8 cellular contexts compared by ENCODE assay signal in the genomic region with DNA sequence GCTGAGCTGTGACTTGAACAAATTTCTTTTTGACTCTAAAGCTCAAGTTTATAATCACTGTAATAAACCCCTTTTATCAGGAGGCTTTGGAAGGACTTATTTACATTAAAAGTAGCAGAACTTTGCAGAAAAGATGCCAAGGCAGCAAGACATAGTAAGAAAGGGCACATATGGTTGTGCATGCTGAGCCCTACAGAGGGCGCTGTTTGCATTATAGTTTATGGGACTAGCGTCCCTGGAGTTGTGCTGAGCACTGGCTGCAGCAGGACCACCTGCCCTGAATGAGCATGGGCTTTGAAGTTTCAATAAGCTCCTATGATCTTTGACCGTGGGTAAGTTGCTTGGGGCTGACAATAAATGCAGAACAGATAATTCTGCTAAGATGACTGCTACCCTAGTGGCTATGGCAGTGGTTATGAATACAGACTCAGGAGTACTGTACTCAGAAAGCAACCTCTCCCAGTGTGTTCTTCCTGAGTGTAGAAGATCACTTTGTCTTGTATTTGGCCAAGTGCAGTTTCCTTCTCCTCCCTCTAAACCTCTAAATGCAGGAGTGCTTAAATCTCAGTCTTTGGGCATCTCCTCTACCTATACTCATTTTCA. TPM values are rescaled to one million over a fixed set of nuclear protein-coding genes. Genes with fewer than 3 reads are reported as not detected.
DNase-seq lines count a peak whose midpoint lies in the region; ATAC-seq, FAIRE-seq and TF ChIP-seq lines count a peak whose summit lies in the region.

No MANE protein-coding gene starts in this region.

- no peaks in the 10 kb centered on the region for H3K79me1 ChIP-seq in IMR-90 (ENCODE audit: low read depth in 1 of 2, low read length in 2 of 2)

- H4K8ac ChIP-seq in IMR-90 (ENCODE audit: low read depth in 2 of 2, low read length in 2 of 2): no peak overlapping the region

- FAIRE-seq in HepG2 (lab: Jason Lieb, UNC): no peak

- H3K4me1 ChIP-seq in IMR-90 (ENCODE audit: control insufficient read depth, insufficient read depth, low read length): no peaks in the 10 kb centered on the region
- peaks cover 64% of the 10 kb centered on the region for H3K4me1 ChIP-seq in HepG2 (ENCODE audit: insufficient read depth, low read length)
- H3K4me1 ChIP-seq in right cardiac atrium (ENCODE audit: control insufficient read depth, insufficient read depth, low read length): no peaks in the 10 kb centered on the region

- WGBS in IMR-90 (ENCODE audit: extremely low coverage in 2 of 2, insufficient read length in 1 of 2), 2 experiments: 8% methylated on average over 2 of the region's 3 CpGs; no CpG with 5 or more reads in 1 of the 2 experiments
- 0% methylated on average over 2 of the region's 3 CpGs for WGBS in HepG2 (ENCODE audit: low lambda C conversion rate)
- WGBS in right cardiac atrium: 33% methylated on average over 3 of the region's 3 CpGs

- TF ChIP-seq POLR2A in IMR-90 (IDR thresholded peaks at IDR 0.05; ENCODE audit: low read depth, low read length) (no peak), HepG2 (IDR thresholded peaks at IDR 0.05; ENCODE audit: insufficient read depth in 1 of 2, low read depth in 2 of 2, low read length in 2 of 2) (no peak)

- H3K9ac ChIP-seq in IMR-90 (ENCODE audit: low read depth, low read length): no peak overlapping the region
- H3K9ac ChIP-seq in HepG2 (ENCODE audit: insufficient read depth, low read depth, low read length): no peak overlapping the region

- H3K56ac ChIP-seq in IMR-90 (ENCODE audit: extremely low read depth, insufficient read depth, low read length): no peak overlapping the region

- DNase-seq in activated CD4-positive, alpha-beta T cell treated with anti-CD3 and anti-CD28 coated beads for 48 hours: peak; percentile 38
- DNase-seq in activated CD4-positive, alpha-beta T cell treated with anti-CD3 and anti-CD28 coated beads for 1 hour: no peak
- DNase-seq in IMR-90 (no peak), HepG2 (ENCODE audit: low spot score) (peak; percentile 62), NCI-H774 (lab: John Stamatoyannopoulos, UW) (no peak), DMS153 treated with DMSO at 0.1 percent for 48 hours (lab: John Stamatoyannopoulos, UW; ENCODE audit: unreplicated experiment) (no peak), right cardiac atrium (no peak)
- DNase-seq in activated T-cell treated with anti-CD3 and anti-CD28 coated beads, Interleukin-2, amount 50 U/mL, for 48 hours: peak; percentile 33 to 50

- H3K27ac ChIP-seq in IMR-90 (ENCODE audit: insufficient read depth, low read length) (no peak overlapping the region), HepG2 (ENCODE audit: extremely low read length, insufficient read depth, low read length) (no peak overlapping the region), right cardiac atrium (ENCODE audit: low read length) (no peak overlapping the region)

- H3K9me3 ChIP-seq in IMR-90 (ENCODE audit: control insufficient read depth, insufficient read depth, low read length) (no peaks in the 10 kb centered on the region), HepG2 (ENCODE audit: low read length) (no peaks in the 10 kb centered on the region), right cardiac atrium (ENCODE audit: control insufficient read depth, low read length) (no peaks in the 10 kb centered on the region)

- H4K91ac ChIP-seq in IMR-90 (ENCODE audit: insufficient read depth, low read depth, low read length): no peak overlapping the region

- no peak overlapping the region for H2AK5ac ChIP-seq in IMR-90 (ENCODE audit: low read depth, low read length)

- no peak overlapping the region for H4K5ac ChIP-seq in IMR-90 (ENCODE audit: low read depth, low read length)

- ATAC-seq in IMR-90 (ENCODE audit: low read depth) (no peak; the same call in 1 of the 2 replicates), HepG2 (peak; percentile 86), right cardiac atrium (no peak)

- H2BK120ac ChIP-seq in IMR-90 (ENCODE audit: low read depth, low read length): no peak overlapping the region

- H2AFZ ChIP-seq in IMR-90 (replicated peaks; ENCODE audit: low read length, poor library complexity) (no peak overlapping the region), HepG2 (ENCODE audit: low read length) (no peak overlapping the region)

- no peak overlapping the region for H3K4ac ChIP-seq in IMR-90 (ENCODE audit: low read depth, low read length)

- H3K14ac ChIP-seq in IMR-90 (replicated peaks; ENCODE audit: low read depth, low read length): no peak overlapping the region

- H3K23ac ChIP-seq in IMR-90 (ENCODE audit: low read depth, low read length): no peak overlapping the region

- no peaks in the 10 kb centered on the region for H4K20me1 ChIP-seq in IMR-90 (ENCODE audit: insufficient read depth, low read length)
- H4K20me1 ChIP-seq in HepG2 (ENCODE audit: insufficient read depth, low read length): no peaks in the 10 kb centered on the region

- TF ChIP-seq CTCF in IMR-90 (conservative IDR thresholded peaks at IDR 0.05; ENCODE audit: low read depth, low read length) (peak; percentile 32; the same call in 1 of the 2 replicates), HepG2 (CRISPR knock-in tag; IDR thresholded peaks at IDR 0.05) (peak; percentile 76)

- in situ Hi-C loops in IMR-90 (cut with MboI; ENCODE audit: low sequenced_read_pairs): no loop called here
- in situ Hi-C loops in HepG2 (cut with HindIII; ENCODE audit: extremely low pct_ligation_motif_present, low pct_unique_long_range_greater_than_20kb): no loop called here

- H3K27me3 ChIP-seq in IMR-90 (ENCODE audit: control insufficient read depth, insufficient read depth, low read length) (peaks cover 5% of the 10 kb centered on the region), HepG2 (ENCODE audit: control insufficient read depth in 1 of 2, insufficient read depth in 2 of 2, low read length in 2 of 2) (no peaks in the 10 kb centered on the region), right cardiac atrium (ENCODE audit: control insufficient read depth, insufficient read depth) (no peaks in the 10 kb centered on the region)

- no peak overlapping the region for H3K18ac ChIP-seq in IMR-90 (ENCODE audit: low read depth, low read length)

- CTCF ChIA-PET in IMR-90 (lab: Yijun Ruan, JAX) (no interaction called here), HepG2 (lab: Yijun Ruan, JAX; ENCODE audit: low intra/inter-chr PET ratio, low total read pairs) (no interaction called here)

- H3K4me3 ChIP-seq in IMR-90 (ENCODE audit: insufficient read depth, low read depth, low read length): no peak overlapping the region
- no peak overlapping the region for H3K4me3 ChIP-seq in HepG2 (replicated peaks in 1 of 3; ENCODE audit: insufficient read depth in 1 of 3, low read depth in 2 of 3, low read length in 3 of 3)
- no peak overlapping the region for H3K4me3 ChIP-seq in right cardiac atrium (ENCODE audit: low read length)

- no peak overlapping the region for H2AK9ac ChIP-seq in IMR-90 (replicated peaks; ENCODE audit: low read depth, low read length, poor library complexity)

- dilution Hi-C loops in IMR-90 (cut with HindIII; ENCODE audit: low sequenced_read_pairs, unreplicated experiment): no loop called here

- POLR2A ChIA-PET in IMR-90 (lab: Charles Lee; ENCODE audit: unreplicated experiment) (no interaction called here), HepG2 (lab: Yijun Ruan, JAX) (interaction anchor here (1.1 kb wide), 1 partner anchor 44 kb away, joined by 3 read pairs; no protein-coding TSS in a partner anchor)

- no peaks in the 10 kb centered on the region for H3K9me1 ChIP-seq in IMR-90 (ENCODE audit: insufficient read depth, low read length)

- H2BK15ac ChIP-seq in IMR-90 (ENCODE audit: low read depth, low read length): no peak overlapping the region

- H2BK5ac ChIP-seq in IMR-90 (ENCODE audit: low read depth, low read length, poor library complexity, severe bottlenecking): no peak overlapping the region

- intact Hi-C loops in IMR-90 (cut with micrococcal nuclease): no loop called here
- intact Hi-C loops in HepG2 (cut with micrococcal nuclease; ENCODE audit: unreplicated experiment): no loop called here
- intact Hi-C loops in right cardiac atrium (cut with DNase I): no loop called here

- H3K4me2 ChIP-seq in IMR-90 (ENCODE audit: low read depth, low read length) (no peak overlapping the region), HepG2 (ENCODE audit: low read depth, low read length) (no peak overlapping the region)

- no peaks in the 10 kb centered on the region for H3K36me3 ChIP-seq in IMR-90 (ENCODE audit: control insufficient read depth, insufficient read depth, low read length)
- no peaks in the 10 kb centered on the region for H3K36me3 ChIP-seq in HepG2 (replicated peaks in 1 of 2; ENCODE audit: control insufficient read depth in 1 of 2, insufficient read depth in 2 of 2, low read length in 2 of 2)

- BruUV-seq in IMR-90 (replicated peaks; lab: Mats Ljungman, UMichigan): no TSS peak
- no TSS peak for BruUV-seq in HepG2 (replicated peaks; lab: Mats Ljungman, UMichigan)

- H2BK20ac ChIP-seq in IMR-90 (ENCODE audit: low read depth, low read length): no peak overlapping the region

- TF ChIP-seq EP300 in HepG2 (IDR thresholded peaks at IDR 0.05; ENCODE audit: low read depth in 2 of 2, low read length in 2 of 2) (no peak), HepG2 (CRISPR knock-in tag; IDR thresholded peaks at IDR 0.05; ENCODE audit: borderline replicate concordance) (no peak)

- no peaks in the 10 kb centered on the region for H3K79me2 ChIP-seq in HepG2 (ENCODE audit: insufficient read depth, low read length)

- TF ChIP-seq RAD21 in IMR-90 (IDR thresholded peaks at IDR 0.05; ENCODE audit: low read length): 0 out of 2 replicates have a peak, but pooled peaks have one; percentile 6
- TF ChIP-seq RAD21 in HepG2 (CRISPR knock-in tag; IDR thresholded peaks at IDR 0.05): peak; percentile 24; the same call in 1 of the 2 replicates

RNA-seq across cellular contexts. Expression of a gene that starts 45.4 kb away (rescaled TPM):
- 9.7 and 26.1 TPM in 2 replicates for total RNA-seq in IMR-90 (2012; rRNA removed)
- polyA plus RNA-seq in IMR-90 (2012; rRNA removed): 5.9 and 7.5 TPM in 2 replicates
- polyA plus RNA-seq in IMR-90 (2012; cell fraction: cytosol; rRNA removed): 1.6 and 2.5 TPM in 2 replicates
- polyA plus RNA-seq in IMR-90 (2012; cell fraction: nucleus; rRNA removed; ENCODE audit: low replicate concordance): 1.1 and 2.2 TPM in 2 replicates
- 64.6 and 91.7 TPM in 2 replicates for total RNA-seq in HepG2 (2016; rRNA removed; fragmentation: Illumina TruSeq; extraction: Trizol)
- total RNA-seq in HepG2 (2016; cell fraction: cytosol; rRNA removed; fragmentation: Illumina TruSeq; extraction: Trizol; ENCODE audit: low read depth): 14.4 and 16.9 TPM in 2 replicates
- total RNA-seq in HepG2 (2016; cell fraction: insoluble cytoplasmic fraction; rRNA removed; fragmentation: Illumina TruSeq; extraction: Trizol): 66.6 and 87.1 TPM in 2 replicates
- 39.3 and 41.3 TPM in 2 replicates for total RNA-seq in HepG2 (2016; cell fraction: membrane; rRNA removed; fragmentation: Illumina TruSeq; extraction: Trizol)
- total RNA-seq in HepG2 (2016; cell fraction: nucleus; rRNA removed; fragmentation: Illumina TruSeq; extraction: Trizol): 45.6 and 46.4 TPM in 2 replicates
- polyA plus RNA-seq in HepG2 (2011; rRNA removed): 5.8 and 9.0 TPM in 2 replicates
- 3.6 and 5.1 TPM in 2 replicates for polyA plus RNA-seq in HepG2 (2011; cell fraction: cytosol; rRNA removed)
- 4.0 and 4.1 TPM in 2 replicates for polyA plus RNA-seq in HepG2 (2011; cell fraction: nucleus; rRNA removed)
- polyA plus RNA-seq in HepG2 (2012): 21.2 and 27.7 TPM in 2 replicates
- polyA plus RNA-seq in HepG2 (2016; cell fraction: cytosol; fragmentation: Illumina TruSeq; extraction: Trizol; ENCODE audit: low read depth): 4.1 and 4.8 TPM in 2 replicates
- polyA plus RNA-seq in HepG2 (2016; cell fraction: insoluble cytoplasmic fraction; fragmentation: Illumina TruSeq; extraction: Trizol; ENCODE audit: low read depth): 73.4 and 75.3 TPM in 2 replicates
- 17.2 and 18.4 TPM in 2 replicates for polyA plus RNA-seq in HepG2 (2016; cell fraction: membrane; fragmentation: Illumina TruSeq; extraction: Trizol; ENCODE audit: low read depth)
- polyA plus RNA-seq in HepG2 (2016; cell fraction: nucleus; fragmentation: Illumina TruSeq; extraction: Trizol; ENCODE audit: insufficient read depth, low read depth): 51.3 and 52.0 TPM in 2 replicates
- 2.3 and 6.8 TPM in 2 replicates for polyA minus RNA-seq in HepG2 (2011; rRNA and poly(A)+ RNA removed; ENCODE audit: low replicate concordance)
- 11.4 and 14.2 TPM in 2 replicates for polyA minus RNA-seq in HepG2 (2011; cell fraction: cytosol; rRNA and poly(A)+ RNA removed)
- 13.3 and 14.3 TPM in 2 replicates for polyA minus RNA-seq in HepG2 (2011; cell fraction: nucleus; rRNA and poly(A)+ RNA removed)
- 10 to 100 TPM; 16.7 to 17.8 (median 17.1) TPM for total RNA-seq in right cardiac atrium
- polyA plus RNA-seq in right cardiac atrium: 7.3 TPM

Comparison
In these comparisons a context has a peak if more than half of its experiments do, and no peak if none do; other contexts are left out.
1. DNase-seq: peak in activated CD4-positive, alpha-beta T cell treated with anti-CD3 and anti-CD28 coated beads for 48 hours (single experiment), activated T-cell treated with anti-CD3 and anti-CD28 coated beads, Interleukin-2, amount 50 U/mL, for 48 hours (2 of 2) and HepG2 (single experiment); none in activated CD4-positive, alpha-beta T cell treated with anti-CD3 and anti-CD28 coated beads for 1 hour (single experiment), IMR-90 (single experiment), NCI-H774 (single experiment), DMS153 treated with DMSO at 0.1 percent for 48 hours (single experiment) and right cardiac atrium (0 of 3).